ENCODE assay signal across 1 cellular context in the genomic region with DNA sequence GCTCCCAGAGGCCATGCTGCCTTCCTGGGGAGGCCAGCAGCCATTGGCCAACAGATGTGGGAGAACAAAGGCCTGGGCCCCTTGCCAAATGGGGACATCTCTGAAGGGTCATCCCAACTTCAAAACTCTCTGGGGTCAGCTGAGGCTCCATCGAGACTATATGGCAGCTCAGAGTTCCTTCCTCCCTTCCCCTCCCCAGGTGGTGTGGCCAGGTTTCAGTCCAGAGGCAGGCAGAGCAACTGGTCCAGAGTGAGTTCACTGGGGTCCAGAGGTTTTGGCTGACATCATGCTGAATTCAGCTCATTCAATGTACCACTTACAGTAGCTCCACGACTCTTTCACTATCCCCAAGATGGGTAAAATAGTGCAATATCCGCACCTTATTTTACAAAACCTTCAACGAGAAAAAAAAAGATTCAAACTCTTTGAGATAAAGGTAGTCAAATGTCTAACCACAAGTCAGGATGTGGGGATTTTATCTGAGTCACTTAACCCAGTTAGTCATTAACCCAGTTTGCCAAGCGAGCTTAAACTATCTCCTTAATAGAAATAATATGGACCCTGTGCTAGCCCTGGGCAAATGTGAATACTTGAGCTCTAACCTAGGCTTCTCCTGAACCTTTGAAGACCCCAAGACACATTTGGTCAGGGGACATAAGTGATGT.
TF ChIP-seq lines count a peak whose summit lies in the region.

No MANE protein-coding gene starts in this region.

TF ChIP-seq in HepG2, 621 proteins besides CTCF, POLR2A, EP300 and RAD21 (continued from another document):
- no peak for TF ChIP-seq ZNF326 (CRISPR knock-in tag; IDR thresholded peaks at IDR 0.05; ENCODE audit: borderline replicate concordance)
- no peak for TF ChIP-seq SMC3 (IDR thresholded peaks at IDR 0.05; ENCODE audit: low read length)
- TF ChIP-seq ZNF770 (CRISPR knock-in tag; IDR thresholded peaks at IDR 0.05), result no peak
- no peak for TF ChIP-seq MIXL1 (CRISPR knock-in tag; IDR thresholded peaks at IDR 0.05)
- TF ChIP-seq MED8 (CRISPR knock-in tag; IDR thresholded peaks at IDR 0.05; ENCODE audit: insufficient replicate concordance), result no peak
